23 cellular contexts compared by ENCODE assay signal in the genomic region with DNA sequence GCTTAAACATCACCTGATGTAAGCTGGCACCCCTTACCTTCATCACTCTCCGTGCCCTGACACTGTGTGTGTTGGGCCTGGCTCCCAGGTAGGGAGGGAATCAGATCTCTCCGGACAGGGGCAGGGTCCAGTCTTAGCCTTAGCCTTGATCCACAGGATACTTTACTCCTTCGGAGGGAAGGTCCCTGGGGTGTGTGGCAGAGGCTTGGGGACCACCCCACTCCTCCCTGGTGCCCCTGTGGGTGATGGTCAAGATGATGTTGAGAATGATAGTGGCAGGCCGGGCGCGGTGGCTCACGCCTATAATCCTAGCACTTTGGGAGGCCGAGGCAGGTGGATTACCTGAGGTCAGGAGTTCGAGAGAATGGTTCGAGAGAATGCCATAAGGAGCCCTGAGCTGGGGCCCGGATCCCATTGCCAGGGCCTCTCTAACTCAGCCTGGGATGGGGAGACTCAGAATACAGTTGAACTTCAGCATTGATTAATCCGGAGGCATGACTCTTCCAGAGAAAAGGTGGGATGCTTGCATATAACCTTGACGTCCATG.
"Had no signal": no experiment of that assay in that cellular context is flagged by ENCODE, and none has a peak within 500 bp of the region (broad histone marks: within the 10 kb centered on the region; RNA-seq: fewer than 3 reads in every experiment).

No MANE protein-coding gene starts in this region.

- H3K4me3 ChIP-seq: gastrocnemius medialis, lung, ovary, smooth muscle cell, tibial nerve had no signal

- H3K9me3 Mint-ChIP-seq: activated CD4-positive, alpha-beta T cell treated with anti-CD3 and anti-CD28 coated beads, Interleukin-2, amount 10 ng/mL, durations not matched to agents 7 days and 5 days; activated naive CD4-positive, alpha-beta T cell treated with anti-CD3 and anti-CD28 coated beads, Interleukin-2, amount 50 U/mL, for 24 hours; dendritic cell treated with granulocyte-macrophage colony-stimulating factor and Interleukin-4, amounts not matched to agents 40 ng/mL and 50 ng/mL, for 4 days; mesothelial cell of epicardium; nephron; stimulated activated effector memory CD8-positive, alpha-beta T cell treated with anti-CD3 and anti-CD28 coated beads, Interleukin-12 subunit alpha, Interleukin-12 subunit beta, amount 100 ng/mL, for 72 hours; WTC11 had no signal

- H3K36me3 Mint-ChIP-seq: activated naive CD4-positive, alpha-beta T cell treated with anti-CD3 and anti-CD28 coated beads, Interleukin-2, amount 50 U/mL, for 24 hours; mesothelial cell of epicardium; WTC11 had no signal

- H3K27ac ChIP-seq: gastrocnemius medialis, ovary, tibial nerve had no signal

- H3K4me1 Mint-ChIP-seq: activated CD4-positive, alpha-beta T cell treated with anti-CD3 and anti-CD28 coated beads, Interleukin-2, amount 10 ng/mL, durations not matched to agents 7 days and 5 days; activated naive CD4-positive, alpha-beta T cell treated with anti-CD3 and anti-CD28 coated beads, Interleukin-2, amount 50 U/mL, for 24 hours had no signal

- H3K36me3 ChIP-seq: gastrocnemius medialis, ovary, tibial nerve had no signal

- ATAC-seq: esophagus mucosa, gastrocnemius medialis, left lobe of liver, sciatic nerve, WTC11 had no signal

- H3K27ac Mint-ChIP-seq: activated CD4-positive, alpha-beta T cell treated with anti-CD3 and anti-CD28 coated beads, Interleukin-2, amount 10 ng/mL, durations not matched to agents 7 days and 5 days; activated naive CD4-positive, alpha-beta T cell treated with anti-CD3 and anti-CD28 coated beads, Interleukin-2, amount 50 U/mL, for 24 hours; dendritic cell treated with granulocyte-macrophage colony-stimulating factor and Interleukin-4, amounts not matched to agents 40 ng/mL and 50 ng/mL, for 4 days; mesothelial cell of epicardium; nephron; WTC11 had no signal

- H3K9me3 ChIP-seq: gastrocnemius medialis, ovary, tibial nerve had no signal

- DNase-seq: activated CD4-positive, alpha-beta T cell treated with anti-CD3 and anti-CD28 coated beads, Interleukin-2, amount 10 ng/mL, durations not matched to agents 7 days and 5 days; activated CD8-positive, alpha-beta memory T cell treated with anti-CD3 and anti-CD28 coated beads for 24 hours; activated CD8-positive, alpha-beta memory T cell treated with anti-CD3 and anti-CD28 coated beads, Interleukin-2, amount 50 U/mL, for 48 hours; activated effector memory CD4-positive, alpha-beta T cell treated with Interleukin-2 at 50 U/mL for 16 hours; effector CD8-positive, alpha-beta T cell; gastrocnemius medialis; head of caudate nucleus; ovary; SW 1271 had no signal

- FAIRE-seq: keratinocyte, urothelium cell line had no signal

- H3K27me3 Mint-ChIP-seq: activated CD4-positive, alpha-beta T cell treated with anti-CD3 and anti-CD28 coated beads, Interleukin-2, amount 10 ng/mL, durations not matched to agents 7 days and 5 days; activated naive CD4-positive, alpha-beta T cell treated with anti-CD3 and anti-CD28 coated beads, Interleukin-2, amount 50 U/mL, for 24 hours; dendritic cell treated with granulocyte-macrophage colony-stimulating factor and Interleukin-4, amounts not matched to agents 40 ng/mL and 50 ng/mL, for 4 days had no signal

- H3K4me3 Mint-ChIP-seq: activated CD4-positive, alpha-beta T cell treated with anti-CD3 and anti-CD28 coated beads, Interleukin-2, amount 10 ng/mL, durations not matched to agents 7 days and 5 days; activated naive CD4-positive, alpha-beta T cell treated with anti-CD3 and anti-CD28 coated beads, Interleukin-2, amount 50 U/mL, for 24 hours; dendritic cell treated with granulocyte-macrophage colony-stimulating factor and Interleukin-4, amounts not matched to agents 40 ng/mL and 50 ng/mL, for 4 days; mesothelial cell of epicardium; nephron; stimulated activated effector memory CD8-positive, alpha-beta T cell treated with anti-CD3 and anti-CD28 coated beads, Interleukin-12 subunit alpha, Interleukin-12 subunit beta, amount 100 ng/mL, for 72 hours; WTC11 had no signal

- H3K4me1 ChIP-seq: gastrocnemius medialis, tibial nerve had no signal
